11 cellular contexts compared by ENCODE assay signal in genomic region chr5:59042201-59042600, GRCh38.
DNase-seq lines count a peak whose midpoint lies in the region; ATAC-seq, FAIRE-seq and TF ChIP-seq lines count a peak whose summit lies in the region.
"Had no signal": no experiment of that assay in that cellular context is flagged by ENCODE, and none has a peak within 500 bp of the region (broad histone marks: within the 10 kb centered on the region; RNA-seq: fewer than 3 reads in every experiment).

No MANE protein-coding gene starts in this region.

- under 1% methylated on average over 4 of the region's 4 CpGs for WGBS in A549 (ENCODE audit: missing lambda C conversion rate)

- H3K27me3 ChIP-seq in A673 (replicated peaks; ENCODE audit: insufficient read depth, low read depth, low read length, poor library complexity): no peaks in the 10 kb centered on the region

- H3K4me3 ChIP-seq in A549: no peak overlapping the region
- no peak overlapping the region for H3K4me3 ChIP-seq in A673 (ENCODE audit: low read depth, low read length, poor library complexity, severe bottlenecking)

- H3K4me3 Mint-ChIP-seq in activated T-helper 2 cell treated with anti-CD3 and anti-CD28 coated beads, Interferon-gamma antibody, Interleukin-2, Interleukin-4, amounts not matched to agents 10 μg/mL and 5 μg/mL and 100 μg/mL, durations not matched to agents 14 hours and 24 hours and 36 hours (ENCODE audit: low read depth): peak overlapping the region; percentile 59

- peak; percentile 32 to 71; a peak in 2 of 5 replicates for TF ChIP-seq EP300 in A549 (IDR thresholded peaks at IDR 0.05)

- BruUV-seq in A673 (replicated peaks; lab: Mats Ljungman, UMichigan): no TSS peak

- H3K4me1 ChIP-seq in A549 (peaks cover 58% of the 10 kb centered on the region), A673 (ENCODE audit: insufficient read depth, low read length, poor library complexity, severe bottlenecking) (peaks cover 16% of the 10 kb centered on the region)

- CTCF ChIA-PET in A549 (lab: Yijun Ruan, JAX): interaction anchor here (1.0 to 3.0 kb wide), 7 partner anchors 10 to 171 kb away, joined by 3 to 8 read pairs (median 5); no protein-coding TSS in a partner anchor
- CTCF ChIA-PET in A673 (lab: Charles Lee): no interaction called here

- no peaks in the 10 kb centered on the region for H3K27me3 Mint-ChIP-seq in activated T-helper 2 cell treated with anti-CD3 and anti-CD28 coated beads, Interferon-gamma antibody, Interleukin-2, Interleukin-4, amounts not matched to agents 10 μg/mL and 5 μg/mL and 100 μg/mL, durations not matched to agents 14 hours and 24 hours and 36 hours (ENCODE audit: low read depth)

- intact Hi-C loops in activated T-helper 2 cell treated with anti-CD3 and anti-CD28 coated beads, Interferon-gamma antibody, Interleukin-2, Interleukin-4, amounts not matched to agents 10 μg/mL and 5 μg/mL and 100 μg/mL, durations not matched to agents 14 hours and 24 hours and 36 hours (cut with micrococcal nuclease): no loop called here
- intact Hi-C loops in A673 (cut with micrococcal nuclease; ENCODE audit: unreplicated experiment): no loop called here

- no peak for ATAC-seq in A549
- ATAC-seq: left lobe of liver had no signal

- no peaks in the 10 kb centered on the region for H3K36me3 ChIP-seq in A673 (ENCODE audit: insufficient read depth, low read length, poor library complexity, severe bottlenecking)

- DNase-seq in A549 (ENCODE audit: low read depth in 1 of 2, low spot score in 1 of 2) (peak in 1 of 2 experiments; percentile 75), H4 (ENCODE audit: low spot score) (peak; percentile 53), kidney glomerular epithelial cell (lab: John Stamatoyannopoulos, UW) (peak; percentile 14), DMS 273 (lab: John Stamatoyannopoulos, UW; ENCODE audit: unreplicated experiment) (no peak), A673 (ENCODE audit: low spot score) (no peak), KBM-7 (no peak), DMS79 (lab: John Stamatoyannopoulos, UW) (no peak)
- no peak for DNase-seq in activated T-helper 2 cell treated with anti-CD3 and anti-CD28 coated beads, Interferon-gamma antibody, Interleukin-2, Interleukin-4, amounts not matched to agents 10 μg/mL and 5 μg/mL and 100 μg/mL, durations not matched to agents 14 hours and 24 hours and 36 hours (ENCODE audit: low spot score)
- DNase-seq: NK-92 treated with Interleukin-12 subunit alpha and Interleukin-12 subunit beta, amount 100 ng/mL, for 24 hours had no signal

- peak overlapping the region; percentile 94 for H3K4me2 ChIP-seq in A549

- no peak for TF ChIP-seq CTCF in A549 (IDR thresholded peaks at IDR 0.05)
- no peak for TF ChIP-seq CTCF in A673 (conservative IDR thresholded peaks at IDR 0.05; ENCODE audit: low read depth, low read length)

- peak; percentile 82 for FAIRE-seq in A549 (lab: Jason Lieb, UNC)
- FAIRE-seq: D721Med had no signal

- H3K4me1 Mint-ChIP-seq in activated T-helper 2 cell treated with anti-CD3 and anti-CD28 coated beads, Interferon-gamma antibody, Interleukin-2, Interleukin-4, amounts not matched to agents 10 μg/mL and 5 μg/mL and 100 μg/mL, durations not matched to agents 14 hours and 24 hours and 36 hours (ENCODE audit: low read depth): peaks cover 35% of the 10 kb centered on the region

- H3K36me3 Mint-ChIP-seq in activated T-helper 2 cell treated with anti-CD3 and anti-CD28 coated beads, Interferon-gamma antibody, Interleukin-2, Interleukin-4, amounts not matched to agents 10 μg/mL and 5 μg/mL and 100 μg/mL, durations not matched to agents 14 hours and 24 hours and 36 hours (ENCODE audit: low read depth): peaks cover 17% of the 10 kb centered on the region

- no peak for TF ChIP-seq POLR2A in A549 (IDR thresholded peaks at IDR 0.05; ENCODE audit: low read length)

- H3K27ac ChIP-seq in A549 (peak overlapping the region; percentile 95 to 99), A673 (ENCODE audit: low read depth, low read length, poor library complexity, severe bottlenecking) (no peak overlapping the region)

- 0 out of 5 replicates have a peak, but pooled peaks of 1 of the 2 experiments have one; percentile 11 for TF ChIP-seq RAD21 in A549 (conservative IDR thresholded peaks at IDR 0.05 in 1 of 2, IDR thresholded peaks at IDR 0.05 in 1 of 2)

- peak overlapping the region; percentile 87 for H3K27ac Mint-ChIP-seq in activated T-helper 2 cell treated with anti-CD3 and anti-CD28 coated beads, Interferon-gamma antibody, Interleukin-2, Interleukin-4, amounts not matched to agents 10 μg/mL and 5 μg/mL and 100 μg/mL, durations not matched to agents 14 hours and 24 hours and 36 hours

- no peaks in the 10 kb centered on the region for H3K9me3 Mint-ChIP-seq in activated T-helper 2 cell treated with anti-CD3 and anti-CD28 coated beads, Interferon-gamma antibody, Interleukin-2, Interleukin-4, amounts not matched to agents 10 μg/mL and 5 μg/mL and 100 μg/mL, durations not matched to agents 14 hours and 24 hours and 36 hours

- POLR2A ChIA-PET in A549 (lab: Yijun Ruan, JAX): interaction anchor here (0.5 to 2.0 kb wide), 5 partner anchors 14 to 151 kb away, joined by 4 to 12 read pairs (median 4); no protein-coding TSS in a partner anchor
- POLR2A ChIA-PET in A673 (lab: Charles Lee; ENCODE audit: low non-redundant PET): no interaction called here

- in situ Hi-C loops in KBM-7 (cut with MboI; ENCODE audit: low pct_unique_long_range_greater_than_20kb, low sequenced_read_pairs): no loop called here

- H3K9me3 ChIP-seq in A549: no peaks in the 10 kb centered on the region
- H3K9me3 ChIP-seq in A673 (ENCODE audit: low read depth, low read length, poor library complexity, severe bottlenecking): no peaks in the 10 kb centered on the region

TF ChIP-seq in A549, 52 proteins besides CTCF, POLR2A, EP300 and RAD21:
- TF ChIP-seq USF2 (IDR thresholded peaks at IDR 0.05) (no peak), FOSL2 (IDR thresholded peaks at IDR 0.05) (no peak), FOSL2 (CRISPR knock-in tag; IDR thresholded peaks at IDR 0.05) (peak; percentile 55), JUN (IDR thresholded peaks at IDR 0.05) (peak; percentile 34 to 60; a peak in 3 of 5 replicates), JUNB (IDR thresholded peaks at IDR 0.05) (0 out of 2 replicates have a peak, but pooled peaks have one; percentile 36), GATA3 (IDR thresholded peaks at IDR 0.05; ENCODE audit: borderline replicate concordance) (peak; percentile 66; the same call in 1 of the 2 replicates), ZFP36 (IDR thresholded peaks at IDR 0.05; ENCODE audit: borderline replicate concordance, partially characterized antibody) (no peak), CEBPB (IDR thresholded peaks at IDR 0.05) (0 out of 4 replicates have a peak, but pooled peaks of 1 of the 2 experiments have one; percentile 33), RFX5 (IDR thresholded peaks at IDR 0.05) (no peak)

Comparison
In these comparisons a context has a peak if more than half of its experiments do, and no peak if none do; other contexts are left out.
1. DNase-seq: peak in H4 (single experiment) and kidney glomerular epithelial cell (single experiment); none in activated T-helper 2 cell treated with anti-CD3 and anti-CD28 coated beads, Interferon-gamma antibody, Interleukin-2, Interleukin-4, amounts not matched to agents 10 μg/mL and 5 μg/mL and 100 μg/mL, durations not matched to agents 14 hours and 24 hours and 36 hours (single experiment), DMS 273 (single experiment), A673 (single experiment), KBM-7 (single experiment) and DMS79 (single experiment).